ENCODE assay signal across 1 cellular context in genomic region chr15:28892789-28893610, GRCh38.
TF ChIP-seq lines count a peak whose summit lies in the region.

No MANE protein-coding gene starts in this region.

TF ChIP-seq in SK-N-SH treated with all-trans-retinoic acid at 6 μM for 48 hours, 23 proteins besides CTCF, POLR2A, EP300 and RAD21:
- no peak for TF ChIP-seq POU6F1 (CRISPR knock-in tag; IDR thresholded peaks at IDR 0.05; ENCODE audit: borderline replicate concordance, low read depth)
- no peak for TF ChIP-seq ZNF70 (CRISPR knock-in tag; IDR thresholded peaks at IDR 0.05)
- TF ChIP-seq SNAI2 (CRISPR knock-in tag; IDR thresholded peaks at IDR 0.05): no peak
- TF ChIP-seq ESRRG (CRISPR knock-in tag; IDR thresholded peaks at IDR 0.05): no peak
- TF ChIP-seq RARB (CRISPR knock-in tag; IDR thresholded peaks at IDR 0.05): no peak
